ENCODE assay signal across 1 cellular context in the genomic region with DNA sequence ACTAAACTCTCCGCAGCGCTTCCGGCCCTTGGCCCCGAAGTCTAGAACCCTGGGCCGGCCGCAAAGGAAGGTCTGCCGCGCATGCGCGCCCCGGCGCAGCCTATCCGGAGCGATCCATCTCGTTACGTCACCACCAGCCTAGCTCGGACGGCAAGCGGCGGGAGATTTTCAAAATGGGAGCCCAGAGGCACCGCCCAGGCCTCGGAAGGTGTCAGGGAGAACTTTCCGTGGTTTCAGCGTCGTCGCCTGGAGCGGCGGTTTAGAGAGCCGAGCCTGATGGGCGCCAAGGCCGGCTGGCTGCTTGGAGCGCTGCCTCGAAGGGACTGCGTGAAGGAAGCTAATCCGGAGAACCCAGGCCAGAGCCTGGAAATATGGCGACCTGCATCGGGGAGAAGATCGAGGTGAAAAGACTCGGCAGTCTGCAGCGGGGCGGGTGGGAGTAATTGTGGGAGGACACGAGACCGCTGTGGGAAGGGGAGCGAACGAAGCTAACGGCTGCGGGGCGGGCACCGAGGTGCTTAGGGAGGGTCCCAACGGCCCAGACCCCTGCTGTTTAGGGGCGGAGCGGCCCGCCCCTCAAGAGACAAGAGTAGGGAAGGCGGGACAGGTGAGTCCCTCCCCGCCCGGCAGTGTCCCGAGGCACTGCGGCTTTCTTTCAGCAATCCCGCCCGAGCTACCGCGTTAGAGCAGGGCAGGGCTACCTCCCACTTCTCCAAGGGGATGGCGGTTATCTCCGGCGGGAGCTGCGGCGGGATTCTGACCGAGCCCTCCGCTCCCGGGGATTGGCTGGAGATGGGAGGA.
TF ChIP-seq lines count a peak whose summit lies in the region.

A gene (plus strand): TSS at position 130 of the 801 bp plus-strand sequence. CDS start 242 bp downstream, at position 372.

TF ChIP-seq in HepG2, 621 proteins besides CTCF, POLR2A, EP300 and RAD21 (continued from another document and continues in another):
- TF ChIP-seq, protein P1, sequence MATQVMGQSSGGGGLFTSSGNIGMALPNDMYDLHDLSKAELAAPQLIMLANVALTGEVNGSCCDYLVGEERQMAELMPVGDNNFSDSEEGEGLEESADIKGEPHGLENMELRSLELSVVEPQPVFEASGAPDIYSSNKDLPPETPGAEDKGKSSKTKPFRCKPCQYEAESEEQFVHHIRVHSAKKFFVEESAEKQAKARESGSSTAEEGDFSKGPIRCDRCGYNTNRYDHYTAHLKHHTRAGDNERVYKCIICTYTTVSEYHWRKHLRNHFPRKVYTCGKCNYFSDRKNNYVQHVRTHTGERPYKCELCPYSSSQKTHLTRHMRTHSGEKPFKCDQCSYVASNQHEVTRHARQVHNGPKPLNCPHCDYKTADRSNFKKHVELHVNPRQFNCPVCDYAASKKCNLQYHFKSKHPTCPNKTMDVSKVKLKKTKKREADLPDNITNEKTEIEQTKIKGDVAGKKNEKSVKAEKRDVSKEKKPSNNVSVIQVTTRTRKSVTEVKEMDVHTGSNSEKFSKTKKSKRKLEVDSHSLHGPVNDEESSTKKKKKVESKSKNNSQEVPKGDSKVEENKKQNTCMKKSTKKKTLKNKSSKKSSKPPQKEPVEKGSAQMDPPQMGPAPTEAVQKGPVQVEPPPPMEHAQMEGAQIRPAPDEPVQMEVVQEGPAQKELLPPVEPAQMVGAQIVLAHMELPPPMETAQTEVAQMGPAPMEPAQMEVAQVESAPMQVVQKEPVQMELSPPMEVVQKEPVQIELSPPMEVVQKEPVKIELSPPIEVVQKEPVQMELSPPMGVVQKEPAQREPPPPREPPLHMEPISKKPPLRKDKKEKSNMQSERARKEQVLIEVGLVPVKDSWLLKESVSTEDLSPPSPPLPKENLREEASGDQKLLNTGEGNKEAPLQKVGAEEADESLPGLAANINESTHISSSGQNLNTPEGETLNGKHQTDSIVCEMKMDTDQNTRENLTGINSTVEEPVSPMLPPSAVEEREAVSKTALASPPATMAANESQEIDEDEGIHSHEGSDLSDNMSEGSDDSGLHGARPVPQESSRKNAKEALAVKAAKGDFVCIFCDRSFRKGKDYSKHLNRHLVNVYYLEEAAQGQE (IDR thresholded peaks at IDR 0.05; ENCODE audit: borderline replicate concordance in 1 of 2, low read depth in 1 of 2, low read length in 2 of 2): peak in 1 of 2 experiments; percentile 58; a peak in 1 of 4 replicates
- TF ChIP-seq FOSL2 (CRISPR knock-in tag; IDR thresholded peaks at IDR 0.05): peak; percentile 35; the same call in 1 of the 2 replicates
- no peak for TF ChIP-seq SMARCE1 (IDR thresholded peaks at IDR 0.05; ENCODE audit: borderline replicate concordance)
- TF ChIP-seq ZNF260 (CRISPR knock-in tag; IDR thresholded peaks at IDR 0.05; ENCODE audit: borderline replicate concordance, low read depth): no peak
- TF ChIP-seq ZSCAN31 (CRISPR knock-in tag; IDR thresholded peaks at IDR 0.05; ENCODE audit: low read depth): peak; percentile 91
- TF ChIP-seq, protein P2, sequence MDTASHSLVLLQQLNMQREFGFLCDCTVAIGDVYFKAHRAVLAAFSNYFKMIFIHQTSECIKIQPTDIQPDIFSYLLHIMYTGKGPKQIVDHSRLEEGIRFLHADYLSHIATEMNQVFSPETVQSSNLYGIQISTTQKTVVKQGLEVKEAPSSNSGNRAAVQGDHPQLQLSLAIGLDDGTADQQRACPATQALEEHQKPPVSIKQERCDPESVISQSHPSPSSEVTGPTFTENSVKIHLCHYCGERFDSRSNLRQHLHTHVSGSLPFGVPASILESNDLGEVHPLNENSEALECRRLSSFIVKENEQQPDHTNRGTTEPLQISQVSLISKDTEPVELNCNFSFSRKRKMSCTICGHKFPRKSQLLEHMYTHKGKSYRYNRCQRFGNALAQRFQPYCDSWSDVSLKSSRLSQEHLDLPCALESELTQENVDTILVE (CRISPR knock-in tag; IDR thresholded peaks at IDR 0.05): peak; percentile 1; the same call in 1 of the 2 replicates
- TF ChIP-seq ZNF883 (CRISPR knock-in tag; IDR thresholded peaks at IDR 0.05; ENCODE audit: not compliant biosample characterization): peak; percentile 72
- TF ChIP-seq SOX13 (IDR thresholded peaks at IDR 0.05): no peak
- no peak for TF ChIP-seq SOX13 (CRISPR knock-in tag; conservative IDR thresholded peaks at IDR 0.05 in 1 of 2, IDR thresholded peaks at IDR 0.05 in 1 of 2)
- TF ChIP-seq, protein P3, sequence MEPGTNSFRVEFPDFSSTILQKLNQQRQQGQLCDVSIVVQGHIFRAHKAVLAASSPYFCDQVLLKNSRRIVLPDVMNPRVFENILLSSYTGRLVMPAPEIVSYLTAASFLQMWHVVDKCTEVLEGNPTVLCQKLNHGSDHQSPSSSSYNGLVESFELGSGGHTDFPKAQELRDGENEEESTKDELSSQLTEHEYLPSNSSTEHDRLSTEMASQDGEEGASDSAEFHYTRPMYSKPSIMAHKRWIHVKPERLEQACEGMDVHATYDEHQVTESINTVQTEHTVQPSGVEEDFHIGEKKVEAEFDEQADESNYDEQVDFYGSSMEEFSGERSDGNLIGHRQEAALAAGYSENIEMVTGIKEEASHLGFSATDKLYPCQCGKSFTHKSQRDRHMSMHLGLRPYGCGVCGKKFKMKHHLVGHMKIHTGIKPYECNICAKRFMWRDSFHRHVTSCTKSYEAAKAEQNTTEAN (CRISPR knock-in tag; conservative IDR thresholded peaks at IDR 0.05): peak; percentile 39; the same call in 1 of the 2 replicates
- no peak for TF ChIP-seq MED8 (CRISPR knock-in tag; IDR thresholded peaks at IDR 0.05; ENCODE audit: insufficient replicate concordance)
- peak; percentile 68; the same call in 1 of the 2 replicates for TF ChIP-seq ZNF253 (CRISPR knock-in tag; IDR thresholded peaks at IDR 0.05; ENCODE audit: borderline replicate concordance)
- TF ChIP-seq, protein P4, sequence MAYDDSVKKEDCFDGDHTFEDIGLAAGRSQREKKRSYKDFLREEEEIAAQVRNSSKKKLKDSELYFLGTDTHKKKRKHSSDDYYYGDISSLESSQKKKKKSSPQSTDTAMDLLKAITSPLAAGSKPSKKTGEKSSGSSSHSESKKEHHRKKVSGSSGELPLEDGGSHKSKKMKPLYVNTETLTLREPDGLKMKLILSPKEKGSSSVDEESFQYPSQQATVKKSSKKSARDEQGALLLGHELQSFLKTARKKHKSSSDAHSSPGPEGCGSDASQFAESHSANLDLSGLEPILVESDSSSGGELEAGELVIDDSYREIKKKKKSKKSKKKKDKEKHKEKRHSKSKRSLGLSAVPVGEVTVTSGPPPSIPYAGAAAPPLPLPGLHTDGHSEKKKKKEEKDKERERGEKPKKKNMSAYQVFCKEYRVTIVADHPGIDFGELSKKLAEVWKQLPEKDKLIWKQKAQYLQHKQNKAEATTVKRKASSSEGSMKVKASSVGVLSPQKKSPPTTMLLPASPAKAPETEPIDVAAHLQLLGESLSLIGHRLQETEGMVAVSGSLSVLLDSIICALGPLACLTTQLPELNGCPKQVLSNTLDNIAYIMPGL (CRISPR knock-in tag; IDR thresholded peaks at IDR 0.05; ENCODE audit: borderline replicate concordance in 1 of 2, low read depth in 1 of 2): peak in 1 of 2 experiments; percentile 66; a peak in 3 of 4 replicates
- TF ChIP-seq ZFX (CRISPR knock-in tag; IDR thresholded peaks at IDR 0.05; ENCODE audit: low read depth): peak; percentile 95
- no peak for TF ChIP-seq DNMT3B (CRISPR knock-in tag; conservative IDR thresholded peaks at IDR 0.05)
- no peak for TF ChIP-seq ZNF674 (CRISPR knock-in tag; IDR thresholded peaks at IDR 0.05; ENCODE audit: low read depth)
- TF ChIP-seq, protein P5, sequence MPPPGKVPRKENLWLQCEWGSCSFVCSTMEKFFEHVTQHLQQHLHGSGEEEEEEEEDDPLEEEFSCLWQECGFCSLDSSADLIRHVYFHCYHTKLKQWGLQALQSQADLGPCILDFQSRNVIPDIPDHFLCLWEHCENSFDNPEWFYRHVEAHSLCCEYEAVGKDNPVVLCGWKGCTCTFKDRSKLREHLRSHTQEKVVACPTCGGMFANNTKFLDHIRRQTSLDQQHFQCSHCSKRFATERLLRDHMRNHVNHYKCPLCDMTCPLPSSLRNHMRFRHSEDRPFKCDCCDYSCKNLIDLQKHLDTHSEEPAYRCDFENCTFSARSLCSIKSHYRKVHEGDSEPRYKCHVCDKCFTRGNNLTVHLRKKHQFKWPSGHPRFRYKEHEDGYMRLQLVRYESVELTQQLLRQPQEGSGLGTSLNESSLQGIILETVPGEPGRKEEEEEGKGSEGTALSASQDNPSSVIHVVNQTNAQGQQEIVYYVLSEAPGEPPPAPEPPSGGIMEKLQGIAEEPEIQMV (CRISPR knock-in tag; IDR thresholded peaks at IDR 0.05; ENCODE audit: low read depth): 0 out of 2 replicates have a peak, but pooled peaks have one; percentile 36
- 0 out of 2 replicates have a peak, but pooled peaks have one; percentile 7 for TF ChIP-seq FOXK1 (CRISPR knock-in tag; IDR thresholded peaks at IDR 0.05; ENCODE audit: borderline replicate concordance, low read depth)
- TF ChIP-seq, protein P6, sequence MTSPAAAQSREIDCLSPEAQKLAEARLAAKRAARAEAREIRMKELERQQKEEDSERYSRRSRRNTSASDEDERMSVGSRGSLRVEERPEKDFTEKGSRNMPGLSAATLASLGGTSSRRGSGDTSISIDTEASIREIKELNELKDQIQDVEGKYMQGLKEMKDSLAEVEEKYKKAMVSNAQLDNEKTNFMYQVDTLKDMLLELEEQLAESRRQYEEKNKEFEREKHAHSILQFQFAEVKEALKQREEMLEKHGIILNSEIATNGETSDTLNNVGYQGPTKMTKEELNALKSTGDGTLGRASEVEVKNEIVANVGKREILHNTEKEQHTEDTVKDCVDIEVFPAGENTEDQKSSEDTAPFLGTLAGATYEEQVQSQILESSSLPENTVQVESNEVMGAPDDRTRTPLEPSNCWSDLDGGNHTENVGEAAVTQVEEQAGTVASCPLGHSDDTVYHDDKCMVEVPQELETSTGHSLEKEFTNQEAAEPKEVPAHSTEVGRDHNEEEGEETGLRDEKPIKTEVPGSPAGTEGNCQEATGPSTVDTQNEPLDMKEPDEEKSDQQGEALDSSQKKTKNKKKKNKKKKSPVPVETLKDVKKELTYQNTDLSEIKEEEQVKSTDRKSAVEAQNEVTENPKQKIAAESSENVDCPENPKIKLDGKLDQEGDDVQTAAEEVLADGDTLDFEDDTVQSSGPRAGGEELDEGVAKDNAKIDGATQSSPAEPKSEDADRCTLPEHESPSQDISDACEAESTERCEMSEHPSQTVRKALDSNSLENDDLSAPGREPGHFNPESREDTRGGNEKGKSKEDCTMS (CRISPR knock-in tag; conservative IDR thresholded peaks at IDR 0.05): no peak
- TF ChIP-seq ZNF713 (CRISPR knock-in tag; IDR thresholded peaks at IDR 0.05): no peak
- TF ChIP-seq ZNF761 (CRISPR knock-in tag; conservative IDR thresholded peaks at IDR 0.05): no peak; the same call in 1 of the 2 replicates
- no peak for TF ChIP-seq ZNF550 (CRISPR knock-in tag; IDR thresholded peaks at IDR 0.05; ENCODE audit: borderline replicate concordance)
- TF ChIP-seq, protein P7, sequence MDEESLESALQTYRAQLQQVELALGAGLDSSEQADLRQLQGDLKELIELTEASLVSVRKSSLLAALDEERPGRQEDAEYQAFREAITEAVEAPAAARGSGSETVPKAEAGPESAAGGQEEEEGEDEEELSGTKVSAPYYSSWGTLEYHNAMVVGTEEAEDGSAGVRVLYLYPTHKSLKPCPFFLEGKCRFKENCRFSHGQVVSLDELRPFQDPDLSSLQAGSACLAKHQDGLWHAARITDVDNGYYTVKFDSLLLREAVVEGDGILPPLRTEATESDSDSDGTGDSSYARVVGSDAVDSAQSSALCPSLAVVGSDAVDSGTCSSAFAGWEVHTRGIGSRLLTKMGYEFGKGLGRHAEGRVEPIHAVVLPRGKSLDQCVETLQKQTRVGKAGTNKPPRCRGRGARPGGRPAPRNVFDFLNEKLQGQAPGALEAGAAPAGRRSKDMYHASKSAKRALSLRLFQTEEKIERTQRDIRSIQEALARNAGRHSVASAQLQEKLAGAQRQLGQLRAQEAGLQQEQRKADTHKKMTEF (CRISPR knock-in tag; IDR thresholded peaks at IDR 0.05): 0 out of 2 replicates have a peak, but pooled peaks have one; percentile 62
- TF ChIP-seq ZNF101 (CRISPR knock-in tag; IDR thresholded peaks at IDR 0.05; ENCODE audit: borderline replicate concordance, low read depth): no peak
- TF ChIP-seq, protein P8, sequence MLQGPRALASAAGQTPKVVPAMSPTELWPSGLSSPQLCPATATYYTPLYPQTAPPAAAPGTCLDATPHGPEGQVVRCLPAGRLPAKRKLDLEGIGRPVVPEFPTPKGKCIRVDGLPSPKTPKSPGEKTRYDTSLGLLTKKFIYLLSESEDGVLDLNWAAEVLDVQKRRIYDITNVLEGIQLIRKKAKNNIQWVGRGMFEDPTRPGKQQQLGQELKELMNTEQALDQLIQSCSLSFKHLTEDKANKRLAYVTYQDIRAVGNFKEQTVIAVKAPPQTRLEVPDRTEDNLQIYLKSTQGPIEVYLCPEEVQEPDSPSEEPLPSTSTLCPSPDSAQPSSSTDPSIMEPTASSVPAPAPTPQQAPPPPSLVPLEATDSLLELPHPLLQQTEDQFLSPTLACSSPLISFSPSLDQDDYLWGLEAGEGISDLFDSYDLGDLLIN (CRISPR knock-in tag; IDR thresholded peaks at IDR 0.05; ENCODE audit: borderline replicate concordance): no peak
- TF ChIP-seq KLF12 (CRISPR knock-in tag; IDR thresholded peaks at IDR 0.05; ENCODE audit: borderline replicate concordance): peak; percentile 41; the same call in 1 of the 2 replicates
- TF ChIP-seq ESRRA (CRISPR knock-in tag; IDR thresholded peaks at IDR 0.05; ENCODE audit: low read depth): no peak
- TF ChIP-seq KLF9 (CRISPR knock-in tag; IDR thresholded peaks at IDR 0.05; ENCODE audit: low read depth): no peak
- peak; percentile 52; the same call in 1 of the 2 replicates for TF ChIP-seq ZSCAN9 (CRISPR knock-in tag; IDR thresholded peaks at IDR 0.05; ENCODE audit: borderline replicate concordance)
- 0 out of 2 replicates have a peak, but pooled peaks have one; percentile 22 for TF ChIP-seq DNMT1 (CRISPR knock-in tag; IDR thresholded peaks at IDR 0.05)
- TF ChIP-seq CENPT (CRISPR knock-in tag; IDR thresholded peaks at IDR 0.05; ENCODE audit: low read depth): no peak
- TF ChIP-seq HOXA9 (CRISPR knock-in tag; IDR thresholded peaks at IDR 0.05; ENCODE audit: borderline replicate concordance): no peak
- TF ChIP-seq, protein P9, sequence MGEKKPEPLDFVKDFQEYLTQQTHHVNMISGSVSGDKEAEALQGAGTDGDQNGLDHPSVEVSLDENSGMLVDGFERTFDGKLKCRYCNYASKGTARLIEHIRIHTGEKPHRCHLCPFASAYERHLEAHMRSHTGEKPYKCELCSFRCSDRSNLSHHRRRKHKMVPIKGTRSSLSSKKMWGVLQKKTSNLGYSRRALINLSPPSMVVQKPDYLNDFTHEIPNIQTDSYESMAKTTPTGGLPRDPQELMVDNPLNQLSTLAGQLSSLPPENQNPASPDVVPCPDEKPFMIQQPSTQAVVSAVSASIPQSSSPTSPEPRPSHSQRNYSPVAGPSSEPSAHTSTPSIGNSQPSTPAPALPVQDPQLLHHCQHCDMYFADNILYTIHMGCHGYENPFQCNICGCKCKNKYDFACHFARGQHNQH (CRISPR knock-in tag; IDR thresholded peaks at IDR 0.05): peak; percentile 59; the same call in 1 of the 2 replicates
- no peak for TF ChIP-seq RARG (CRISPR knock-in tag; IDR thresholded peaks at IDR 0.05; ENCODE audit: low read depth)
- TF ChIP-seq, protein P10, sequence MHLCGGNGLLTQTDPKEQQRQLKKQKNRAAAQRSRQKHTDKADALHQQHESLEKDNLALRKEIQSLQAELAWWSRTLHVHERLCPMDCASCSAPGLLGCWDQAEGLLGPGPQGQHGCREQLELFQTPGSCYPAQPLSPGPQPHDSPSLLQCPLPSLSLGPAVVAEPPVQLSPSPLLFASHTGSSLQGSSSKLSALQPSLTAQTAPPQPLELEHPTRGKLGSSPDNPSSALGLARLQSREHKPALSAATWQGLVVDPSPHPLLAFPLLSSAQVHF (CRISPR knock-in tag; IDR thresholded peaks at IDR 0.05): 0 out of 2 replicates have a peak, but pooled peaks have one; percentile 41
- no peak for TF ChIP-seq SETDB1 (CRISPR knock-in tag; IDR thresholded peaks at IDR 0.05; ENCODE audit: borderline replicate concordance)
- TF ChIP-seq TAF15 (IDR thresholded peaks at IDR 0.05; ENCODE audit: low read depth, low read length, poor library complexity, severe bottlenecking): no peak
- TF ChIP-seq KDM5A (IDR thresholded peaks at IDR 0.05; ENCODE audit: borderline replicate concordance, low read length): peak; percentile 86
